ENCODE assay signal across 1 cellular context in genomic region chr5:112161392-112161748, GRCh38.
TF ChIP-seq lines count a peak whose summit lies in the region.

No MANE protein-coding gene starts in this region.

TF ChIP-seq in A549, 52 proteins besides CTCF, POLR2A, EP300 and RAD21 (continued from another document):
- no peak for TF ChIP-seq MAZ (IDR thresholded peaks at IDR 0.05; ENCODE audit: borderline replicate concordance, low read depth, low read length)
